Comparison of ENCODE assay signal across 1 cellular context in genomic region chr16:64478258-64478906, GRCh38.
TF ChIP-seq lines count a peak whose summit lies in the region.

No MANE protein-coding gene starts in this region.

TF ChIP-seq in GM23338, 12 proteins besides CTCF, POLR2A, EP300 and RAD21 (continued from another document):
- TF ChIP-seq ZNF462 (CRISPR knock-in tag; IDR thresholded peaks at IDR 0.05) = no peak
- no peak for TF ChIP-seq ZNF331 (CRISPR knock-in tag; IDR thresholded peaks at IDR 0.05; ENCODE audit: low read depth)
- TF ChIP-seq ZNF114 (CRISPR knock-in tag; IDR thresholded peaks at IDR 0.05) = no peak
- no peak for TF ChIP-seq JUNB (IDR thresholded peaks at IDR 0.05; ENCODE audit: unreplicated experiment)
